ENCODE assay signal across 8 cellular contexts in genomic region chr13:28423010-28423409, GRCh38.
DNase-seq lines count a peak whose midpoint lies in the region; ATAC-seq and TF ChIP-seq lines count a peak whose summit lies in the region.

No MANE protein-coding gene starts in this region.

- peak; percentile 56 for ATAC-seq in CD8-positive, alpha-beta T cell
- peak; percentile 83 for ATAC-seq in GM19467 (IDR thresholded peaks at IDR 0.05; ENCODE audit: unreplicated experiment)

- H3K4me3 Mint-ChIP-seq in CD8-positive, alpha-beta T cell, result peak overlapping the region; percentile 58

- H3K9me3 ChIP-seq in CD8-positive, alpha-beta T cell (ENCODE audit: low read length), result no peaks in the 10 kb centered on the region
- H3K9me3 ChIP-seq in stomach, result no peaks in the 10 kb centered on the region
- no peaks in the 10 kb centered on the region for H3K9me3 ChIP-seq in esophagus squamous epithelium

- H3K4me1 ChIP-seq in CD8-positive, alpha-beta T cell (ENCODE audit: insufficient read depth, low read length), result peaks cover 13% of the 10 kb centered on the region
- H3K4me1 ChIP-seq in stomach (no peaks in the 10 kb centered on the region), esophagus squamous epithelium (peaks cover 0 to 4% (median 0%) of the 10 kb centered on the region in 3 donors)

- WGBS in stomach, 5 donors, result 64 to 73% (median 68%) methylated on average over 5 of the region's 5 CpGs
- WGBS in esophagus squamous epithelium, 2 donors, result 57 to 77% methylated on average over 5 of the region's 5 CpGs

- peak overlapping the region; percentile 0 for H3K27ac Mint-ChIP-seq in CD8-positive, alpha-beta T cell

- peak in 6 of 7 experiments; percentile 7 to 56 (median 26) for DNase-seq in CD8-positive, alpha-beta T cell
- DNase-seq in Kasumi-1 (lab: John Stamatoyannopoulos, UW) (peak; percentile 35 to 38), foreskin melanocyte (peak; percentile 16), DMS 273 treated with DMSO at 0.1 percent for 48 hours (lab: John Stamatoyannopoulos, UW) (no peak), NCI-H2029 (lab: John Stamatoyannopoulos, UW) (no peak), stomach (no peak), esophagus squamous epithelium (lab: John Stamatoyannopoulos, UW) (no peak)

- no peak overlapping the region for H3K27ac ChIP-seq in CD8-positive, alpha-beta T cell (ENCODE audit: low read depth, low read length)
- no peak overlapping the region for H3K27ac ChIP-seq in stomach
- H3K27ac ChIP-seq in esophagus squamous epithelium, result no peak overlapping the region

- POLR2A ChIA-PET in CD8-positive, alpha-beta T cell (lab: Charles Lee), result interaction anchor here (0.9 kb wide), 1 partner anchor 120 kb away, joined by 3 read pairs; no protein-coding TSS in a partner anchor

- intact Hi-C loops in CD8-positive, alpha-beta T cell (cut with DNase I, micrococcal nuclease), result no loop called here
- intact Hi-C loops in stomach (cut with DNase I; ENCODE audit: low total_unique reads) (no loop called here), esophagus squamous epithelium (cut with DNase I) (no loop called here)

- TF ChIP-seq CTCF in CD8-positive, alpha-beta T cell (IDR thresholded peaks at IDR 0.05), result no peak
- TF ChIP-seq CTCF in stomach (IDR thresholded peaks at IDR 0.05) (no peak), esophagus squamous epithelium (IDR thresholded peaks at IDR 0.05) (no peak)

- H3K4me3 ChIP-seq in CD8-positive, alpha-beta T cell (ENCODE audit: low read depth, low read length), result no peak overlapping the region
- H3K4me3 ChIP-seq in stomach (no peak overlapping the region), esophagus squamous epithelium (no peak overlapping the region)

- H3K9me3 Mint-ChIP-seq in CD8-positive, alpha-beta T cell, result no peaks in the 10 kb centered on the region

- no peaks in the 10 kb centered on the region for H3K36me3 ChIP-seq in CD8-positive, alpha-beta T cell (ENCODE audit: insufficient read depth, low read length)
- H3K36me3 ChIP-seq in stomach, result no peaks in the 10 kb centered on the region
- no peaks in the 10 kb centered on the region for H3K36me3 ChIP-seq in esophagus squamous epithelium

- TF ChIP-seq EP300 in stomach (IDR thresholded peaks at IDR 0.05), result no peak

- H3K27me3 Mint-ChIP-seq in CD8-positive, alpha-beta T cell (ENCODE audit: low read depth), result no peaks in the 10 kb centered on the region

- no peak for TF ChIP-seq POLR2A in stomach (IDR thresholded peaks at IDR 0.05)
- TF ChIP-seq POLR2A in esophagus squamous epithelium (IDR thresholded peaks at IDR 0.05), result no peak

- peaks cover 7% of the 10 kb centered on the region for H3K36me3 Mint-ChIP-seq in CD8-positive, alpha-beta T cell

- no peaks in the 10 kb centered on the region for H3K27me3 ChIP-seq in CD8-positive, alpha-beta T cell (ENCODE audit: insufficient read depth, low read length)
- H3K27me3 ChIP-seq in stomach, result peaks cover 0 to 7% (median 0%) of the 10 kb centered on the region in 3 donors
- H3K27me3 ChIP-seq in esophagus squamous epithelium, result peaks cover 0 to 6% (median 0%) of the 10 kb centered on the region in 4 donors

- peaks cover 14% of the 10 kb centered on the region for H3K4me1 Mint-ChIP-seq in CD8-positive, alpha-beta T cell (ENCODE audit: low read depth)

- CTCF ChIA-PET in CD8-positive, alpha-beta T cell (lab: Charles Lee), result no interaction called here

Comparison
In these comparisons a context has a peak if more than half of its experiments do, and no peak if none do; other contexts are left out.
1. DNase-seq: peak in CD8-positive, alpha-beta T cell (6 of 7), Kasumi-1 (2 of 2) and foreskin melanocyte (single experiment); none in DMS 273 treated with DMSO at 0.1 percent for 48 hours (single experiment), NCI-H2029 (single experiment), stomach (single experiment) and esophagus squamous epithelium (single experiment).